ENCODE assay signal across 9 cellular contexts in genomic region chr3:11603628-11604027, GRCh38. TPM values are rescaled to one million over a fixed set of nuclear protein-coding genes. Genes with fewer than 3 reads are reported as not detected.
A peak's percentile ranks its signal among the peaks of the same experiment; 100 is the strongest.
DNase-seq lines count a peak whose midpoint lies in the region; ATAC-seq and TF ChIP-seq lines count a peak whose summit lies in the region.
"Had no signal": no experiment of that assay in that cellular context is flagged by ENCODE, and none has a peak within 500 bp of the region (broad histone marks: within the 10 kb centered on the region; RNA-seq: fewer than 3 reads in every experiment).

No MANE protein-coding gene starts in this region.

- no peaks in the 10 kb centered on the region for H3K27me3 ChIP-seq in BLaER1 treated with 17β-estradiol and CSF1 and Interleukin-3, amounts not matched to agents 10 nM and 100 nM
- no peaks in the 10 kb centered on the region for H3K27me3 ChIP-seq in foreskin keratinocyte

- TF ChIP-seq CTCF in fibroblast of villous mesenchyme (IDR thresholded peaks at IDR 0.05; ENCODE audit: insufficient read depth, low read depth, low read length) (no peak), progenitor cell of endocrine pancreas (IDR thresholded peaks at IDR 0.05; ENCODE audit: unreplicated experiment) (no peak), foreskin keratinocyte (conservative IDR thresholded peaks at IDR 0.05) (no peak)

- H3K36me3 ChIP-seq in BLaER1 treated with 17β-estradiol and CSF1 and Interleukin-3, amounts not matched to agents 10 nM and 100 nM: peaks cover 61 to 95% (median 73%) of the 10 kb centered on the region in 11 experiments

- CTCF ChIA-PET in activated naive CD4-positive, alpha-beta T cell treated with anti-CD3 and anti-CD28 coated beads for 36 hours (lab: Charles Lee): no interaction called here

- H3K27ac Mint-ChIP-seq in T-helper 17 cell: peak overlapping the region; percentile 60
- H3K27ac Mint-ChIP-seq in progenitor cell of endocrine pancreas: peak overlapping the region; percentile 78
- H3K27ac Mint-ChIP-seq in activated naive CD4-positive, alpha-beta T cell treated with anti-CD3 and anti-CD28 coated beads for 36 hours: no peak overlapping the region

- ATAC-seq in T-helper 17 cell: no peak
- no peak for ATAC-seq in foreskin keratinocyte
- ATAC-seq: HCT116 had no signal

- H3K9ac ChIP-seq in BLaER1 treated with 17β-estradiol and CSF1 and Interleukin-3, amounts not matched to agents 10 nM and 100 nM: no peak overlapping the region

- peak overlapping the region in 9 of 11 experiments; percentile 4 to 57 (median 25); a peak in 9 of 22 replicates for H3K27ac ChIP-seq in BLaER1 treated with 17β-estradiol and CSF1 and Interleukin-3, amounts not matched to agents 10 nM and 100 nM
- no peak overlapping the region for H3K27ac ChIP-seq in foreskin keratinocyte

- H3K4me2 ChIP-seq in BLaER1 treated with 17β-estradiol and CSF1 and Interleukin-3, amounts not matched to agents 10 nM and 100 nM: peak overlapping the region in 10 of 11 experiments; percentile 9 to 65 (median 46); a peak in 17 of 22 replicates

- H3K4me1 Mint-ChIP-seq in T-helper 17 cell (peaks cover 18% of the 10 kb centered on the region), progenitor cell of endocrine pancreas (ENCODE audit: low read depth) (peaks cover 39% of the 10 kb centered on the region)
- peaks cover 34% of the 10 kb centered on the region for H3K4me1 Mint-ChIP-seq in activated naive CD4-positive, alpha-beta T cell treated with anti-CD3 and anti-CD28 coated beads for 36 hours (ENCODE audit: low read depth)

- DNase-seq in T-helper 17 cell: no peak
- DNase-seq in fibroblast of villous mesenchyme (ENCODE audit: low read depth): peak; percentile 98
- no peak for DNase-seq in progenitor cell of endocrine pancreas (ENCODE audit: low spot score, unreplicated experiment)
- DNase-seq in foreskin keratinocyte: no peak
- no peak for DNase-seq in NCI-H1436 treated with DMSO at 0.1 percent for 48 hours (lab: John Stamatoyannopoulos, UW)
- DNase-seq in activated naive CD4-positive, alpha-beta T cell treated with anti-CD3 and anti-CD28 coated beads for 36 hours: no peak
- DNase-seq in activated naive CD4-positive, alpha-beta T cell (lab: John Stamatoyannopoulos, UW): no peak

- H3K9me3 ChIP-seq in BLaER1 treated with 17β-estradiol and CSF1 and Interleukin-3, amounts not matched to agents 10 nM and 100 nM (replicated peaks in 1 of 11): peaks cover 2 to 29% (median 27%) of the 10 kb centered on the region in 11 experiments
- H3K9me3 ChIP-seq in T-helper 17 cell (ENCODE audit: control insufficient read depth, low read length, poor library complexity, severe bottlenecking): no peaks in the 10 kb centered on the region

- H3K4me3 Mint-ChIP-seq in T-helper 17 cell (no peak overlapping the region), progenitor cell of endocrine pancreas (ENCODE audit: low read depth) (no peak overlapping the region)
- H3K4me3 Mint-ChIP-seq in activated naive CD4-positive, alpha-beta T cell treated with anti-CD3 and anti-CD28 coated beads for 36 hours: no peak overlapping the region

- H3K4me1 ChIP-seq in BLaER1 treated with 17β-estradiol and CSF1 and Interleukin-3, amounts not matched to agents 10 nM and 100 nM: peaks cover 24 to 54% (median 45%) of the 10 kb centered on the region in 10 experiments
- peaks cover 36% of the 10 kb centered on the region for H3K4me1 ChIP-seq in foreskin keratinocyte

- peaks cover 2% of the 10 kb centered on the region for H3K36me3 Mint-ChIP-seq in T-helper 17 cell (ENCODE audit: low read depth)
- peaks cover 29% of the 10 kb centered on the region for H3K36me3 Mint-ChIP-seq in progenitor cell of endocrine pancreas (ENCODE audit: insufficient read depth)
- H3K36me3 Mint-ChIP-seq in activated naive CD4-positive, alpha-beta T cell treated with anti-CD3 and anti-CD28 coated beads for 36 hours (ENCODE audit: low read depth): peaks cover 13% of the 10 kb centered on the region

- intact Hi-C loops in activated naive CD4-positive, alpha-beta T cell treated with anti-CD3 and anti-CD28 coated beads for 36 hours (cut with micrococcal nuclease): no loop called here

- H3K9me3 Mint-ChIP-seq in progenitor cell of endocrine pancreas (ENCODE audit: low read depth): peaks cover 2% of the 10 kb centered on the region
- H3K9me3 Mint-ChIP-seq in activated naive CD4-positive, alpha-beta T cell treated with anti-CD3 and anti-CD28 coated beads for 36 hours: no peaks in the 10 kb centered on the region

- H3K27me3 Mint-ChIP-seq in T-helper 17 cell (no peaks in the 10 kb centered on the region), progenitor cell of endocrine pancreas (no peaks in the 10 kb centered on the region)
- H3K27me3 Mint-ChIP-seq in activated naive CD4-positive, alpha-beta T cell treated with anti-CD3 and anti-CD28 coated beads for 36 hours (ENCODE audit: low read depth): no peaks in the 10 kb centered on the region

- no peak overlapping the region for H3K4me3 ChIP-seq in BLaER1 treated with 17β-estradiol and CSF1 and Interleukin-3, amounts not matched to agents 10 nM and 100 nM
- H3K4me3 ChIP-seq in fibroblast of villous mesenchyme (ENCODE audit: low read depth, low read length): peak overlapping the region; percentile 28

- peaks cover 81 to 96% (median 88%) of the 10 kb centered on the region in 11 experiments for H4K20me1 ChIP-seq in BLaER1 treated with 17β-estradiol and CSF1 and Interleukin-3, amounts not matched to agents 10 nM and 100 nM

RNA-seq across cellular contexts. Expression of gene VGLL4, which starts 40.1 kb away (rescaled TPM):
- 10 to 100 TPM; 18.7 to 20.2 TPM for total RNA-seq in T-helper 17 cell
- 45.7 and 65.6 TPM in 2 replicates for total RNA-seq in fibroblast of villous mesenchyme
- 93.2 and 93.4 TPM in 2 replicates for total RNA-seq in progenitor cell of endocrine pancreas
- total RNA-seq in foreskin keratinocyte: 28.3 and 30.2 TPM in 2 replicates
- polyA plus RNA-seq in foreskin keratinocyte: 13.6 and 14.8 TPM in 2 replicates
- total RNA-seq in activated naive CD4-positive, alpha-beta T cell treated with anti-CD3 and anti-CD28 coated beads for 36 hours: 1 to 10 TPM; 6.3 to 7.7 TPM
